In genomic region chr12:123805119-123805518, GRCh38 we compare ENCODE assay signal across 24 cellular contexts. TPM values are rescaled to one million over a fixed set of nuclear protein-coding genes. Genes with fewer than 3 reads are reported as not detected.
"Had no signal": no experiment of that assay in that cellular context is flagged by ENCODE, and none has a peak within 500 bp of the region (broad histone marks: within the 10 kb centered on the region; RNA-seq: fewer than 3 reads in every experiment).

No MANE protein-coding gene starts in this region.

- H3K27me3 ChIP-seq: adrenal gland, tibial nerve, vagina had no signal

- H3K9me3 ChIP-seq: adrenal gland, gastrocnemius medialis, heart right ventricle, psoas muscle, tibial nerve, vagina had no signal

- H3K36me3 ChIP-seq: adrenal gland, gastrocnemius medialis, heart right ventricle, tibial nerve, vagina had no signal

- H3K36me3 Mint-ChIP-seq: activated CD4-positive, alpha-beta memory T cell treated with anti-CD3 and anti-CD28 coated beads for 36 hours; activated naive CD4-positive, alpha-beta T cell treated with anti-CD3 and anti-CD28 coated beads, Interleukin-2, amount 50 U/mL, for 72 hours; immature natural killer cell had no signal

- ATAC-seq: activated naive CD4-positive, alpha-beta T cell treated with anti-CD3 and anti-CD28 coated beads, Interleukin-2, amount 50 U/mL, for 72 hours; esophagus mucosa; gastrocnemius medialis; left lobe of liver; psoas muscle; right cardiac atrium; T-helper 17 cell had no signal

- H3K4me3 ChIP-seq: adrenal gland, gastrocnemius medialis, heart right ventricle, psoas muscle, tibial nerve, vagina had no signal

- H3K9me3 Mint-ChIP-seq: activated B cell treated with CpG ODN at 0.5 μM for 24 hours; activated CD4-positive, alpha-beta memory T cell treated with anti-CD3 and anti-CD28 coated beads for 36 hours; activated naive CD4-positive, alpha-beta T cell treated with anti-CD3 and anti-CD28 coated beads, Interleukin-2, amount 50 U/mL, for 72 hours; activated T-helper 1 cell treated with anti-CD3 and anti-CD28 coated beads, Interleukin-12 subunit alpha, Interleukin-12 subunit beta, Interleukin-2, Interleukin-4 antibody, amounts not matched to agents 30 ng/mL and 10 ng/mL and 1 ng/mL, durations not matched to agents 14 hours and 24 hours and 36 hours; dendritic cell treated with granulocyte-macrophage colony-stimulating factor and Interleukin-4, amounts not matched to agents 40 ng/mL and 50 ng/mL, for 4 days; immature natural killer cell; neural crest cell; stimulated activated naive CD8-positive, alpha-beta T cell treated with anti-CD3 and anti-CD28 coated beads, Interleukin-15, Interleukin-2, amounts not matched to agents 100 ng/mL and 50 ng/mL, for 24 hours had no signal

- H3K27ac Mint-ChIP-seq: activated B cell treated with CpG ODN at 0.5 μM for 24 hours; activated CD4-positive, alpha-beta memory T cell treated with anti-CD3 and anti-CD28 coated beads for 36 hours; activated T-helper 1 cell treated with anti-CD3 and anti-CD28 coated beads, Interleukin-12 subunit alpha, Interleukin-12 subunit beta, Interleukin-2, Interleukin-4 antibody, amounts not matched to agents 30 ng/mL and 10 ng/mL and 1 ng/mL, durations not matched to agents 14 hours and 24 hours and 36 hours; dendritic cell treated with granulocyte-macrophage colony-stimulating factor and Interleukin-4, amounts not matched to agents 40 ng/mL and 50 ng/mL, for 4 days; immature natural killer cell; stimulated activated naive CD8-positive, alpha-beta T cell treated with anti-CD3 and anti-CD28 coated beads, Interleukin-15, Interleukin-2, amounts not matched to agents 100 ng/mL and 50 ng/mL, for 24 hours; T-helper 17 cell had no signal

- DNase-seq: activated B cell treated with CpG ODN at 0.5 μM for 24 hours; activated CD4-positive, alpha-beta memory T cell treated with anti-CD3 and anti-CD28 coated beads for 36 hours; activated CD4-positive, alpha-beta T cell treated with anti-CD3 and anti-CD28 coated beads for 4 hours; activated gamma-delta T cell treated with Interleukin-2 at 50 U/mL for 16 hours; activated T-cell treated with anti-CD3 and anti-CD28 coated beads for 4 hours; adrenal gland; effector CD8-positive, alpha-beta T cell; gastrocnemius medialis; heart right ventricle; immature natural killer cell; mammary epithelial cell; psoas muscle; right cardiac atrium; stimulated activated CD4-positive, alpha-beta T cell treated with anti-CD3 and anti-CD28 coated beads, Interleukin-2, amount 100 ng/mL, for 24 hours; T-helper 17 cell had no signal

- H3K4me1 ChIP-seq: adrenal gland, gastrocnemius medialis, heart right ventricle, psoas muscle, tibial nerve, vagina had no signal

- H3K27ac ChIP-seq: adrenal gland, gastrocnemius medialis, heart right ventricle, psoas muscle, tibial nerve, vagina had no signal

- H3K4me1 Mint-ChIP-seq: activated B cell treated with CpG ODN at 0.5 μM for 24 hours, immature natural killer cell had no signal

- H3K4me3 Mint-ChIP-seq: activated B cell treated with CpG ODN at 0.5 μM for 24 hours; activated CD4-positive, alpha-beta memory T cell treated with anti-CD3 and anti-CD28 coated beads for 36 hours; activated T-helper 1 cell treated with anti-CD3 and anti-CD28 coated beads, Interleukin-12 subunit alpha, Interleukin-12 subunit beta, Interleukin-2, Interleukin-4 antibody, amounts not matched to agents 30 ng/mL and 10 ng/mL and 1 ng/mL, durations not matched to agents 14 hours and 24 hours and 36 hours; dendritic cell treated with granulocyte-macrophage colony-stimulating factor and Interleukin-4, amounts not matched to agents 40 ng/mL and 50 ng/mL, for 4 days; immature natural killer cell; neural crest cell; stimulated activated naive CD8-positive, alpha-beta T cell treated with anti-CD3 and anti-CD28 coated beads, Interleukin-15, Interleukin-2, amounts not matched to agents 100 ng/mL and 50 ng/mL, for 24 hours; T-helper 17 cell had no signal

RNA-seq across cellular contexts. Expression of gene DNAH10, which starts 43.0 kb away (rescaled TPM):
- total RNA-seq: vagina had no signal
